Comparison of ENCODE assay signal across 10 cellular contexts in genomic region chr10:20606985-20607384, GRCh38.
"Had no signal": no experiment of that assay in that cellular context is flagged by ENCODE, and none has a peak within 500 bp of the region (broad histone marks: within the 10 kb centered on the region; RNA-seq: fewer than 3 reads in every experiment).

No MANE protein-coding gene starts in this region.

- H3K9ac ChIP-seq: KMS-11 had no signal

- FAIRE-seq: H1, H54 had no signal

- H3K27ac ChIP-seq: HL-60, KMS-11 had no signal

- H3K4me2 ChIP-seq: GM23338, KMS-11 had no signal

- ATAC-seq: GM23338 had no signal

- H2AFZ ChIP-seq: GM23338 had no signal

- DNase-seq: H9, HCEC 1CT, HFFc6, IMR-90, KBM-7 had no signal

- H3K4me3 ChIP-seq: GM23338 had no signal
